Comparison of ENCODE assay signal across 9 cellular contexts in the genomic region with DNA sequence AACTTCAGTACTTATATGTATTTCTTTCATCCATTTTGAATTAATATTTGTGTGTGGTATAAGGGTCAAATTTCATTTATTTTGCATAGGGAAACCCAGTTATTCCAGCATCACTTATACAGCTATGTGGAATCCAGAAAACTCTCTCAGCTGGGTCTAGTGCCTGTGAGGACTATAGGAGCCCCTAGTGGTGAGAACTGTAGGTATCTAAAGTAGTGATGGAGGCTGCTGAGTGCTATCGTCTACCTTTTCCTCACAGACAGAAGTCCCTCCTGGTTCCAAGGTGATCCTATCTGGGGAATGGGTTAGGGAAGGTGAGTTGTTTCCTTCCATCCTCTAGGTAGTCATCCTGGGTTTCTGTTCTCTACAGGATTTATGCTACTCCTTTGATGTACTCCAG.
DNase-seq lines count a peak whose midpoint lies in the region; ATAC-seq, FAIRE-seq and TF ChIP-seq lines count a peak whose summit lies in the region.
"Had no signal": no experiment of that assay in that cellular context is flagged by ENCODE, and none has a peak within 500 bp of the region (broad histone marks: within the 10 kb centered on the region; RNA-seq: fewer than 3 reads in every experiment).

No MANE protein-coding gene starts in this region.

- H3K27me3 ChIP-seq in breast epithelium (no peaks in the 10 kb centered on the region), H1 (replicated peaks in 1 of 4; ENCODE audit: control insufficient read depth in 3 of 4, extremely low read depth in 1 of 4, insufficient read depth in 3 of 4, low read length in 3 of 4) (no peaks in the 10 kb centered on the region), transverse colon (no peaks in the 10 kb centered on the region)

- no peak overlapping the region for H3K4me2 ChIP-seq in H1 (ENCODE audit: insufficient read depth in 1 of 2, low read depth in 2 of 2, low read length in 2 of 2)

- no peak for TF ChIP-seq POLR2A in breast epithelium (IDR thresholded peaks at IDR 0.05)
- no peak for TF ChIP-seq POLR2A in NB4 (IDR thresholded peaks at IDR 0.05; ENCODE audit: extremely low read depth, insufficient read length)
- TF ChIP-seq POLR2A in H1 (IDR thresholded peaks at IDR 0.05; ENCODE audit: control extremely low read depth in 1 of 2, low read depth in 2 of 2, low read length in 2 of 2) = no peak
- no peak for TF ChIP-seq POLR2A in transverse colon (IDR thresholded peaks at IDR 0.05)

- H3K18ac ChIP-seq in H1 (ENCODE audit: extremely low read depth, low read length) = no peak overlapping the region

- no peak overlapping the region for H3K9ac ChIP-seq in H1 (replicated peaks in 1 of 4; ENCODE audit: extremely low read depth in 1 of 4, low read depth in 3 of 4, low read length in 3 of 4)

- H3K4ac ChIP-seq in H1 (replicated peaks; ENCODE audit: insufficient read length, low read depth, low read length) = no peak overlapping the region

- no peaks in the 10 kb centered on the region for H3K79me1 ChIP-seq in H1 (ENCODE audit: low read depth, low read length)

- peaks cover 0 to 7% of the 10 kb centered on the region in 2 donors for H3K9me3 ChIP-seq in breast epithelium
- H3K9me3 ChIP-seq in H1 (ENCODE audit: insufficient read depth in 2 of 2, low read depth in 1 of 2, low read length in 1 of 2) = no peaks in the 10 kb centered on the region; a peak in 1 of 4 replicates
- H3K9me3 ChIP-seq in transverse colon = peaks cover 0 to 7% of the 10 kb centered on the region in 2 donors

- in situ Hi-C loops in transverse colon (cut with MboI; ENCODE audit: low pct_ligation_motif_present in 1 of 4, low pct_unique_long_range_greater_than_20kb in 1 of 4, low sequenced_read_pairs in 3 of 4) = no loop called here

- H3K4me3 ChIP-seq in breast epithelium (no peak overlapping the region), NB4 (ENCODE audit: low read depth, low read length) (no peak overlapping the region), H1 (ENCODE audit: extremely low read depth in 1 of 4, insufficient read depth in 2 of 4, low read depth in 3 of 4, low read length in 4 of 4) (no peak overlapping the region), transverse colon (no peak overlapping the region)

- H4K91ac ChIP-seq in H1 (replicated peaks; ENCODE audit: insufficient read length, low read length) = no peak overlapping the region

- WGBS in H1 (ENCODE audit: extremely low coverage in 1 of 2, insufficient coverage in 1 of 2, insufficient read length in 1 of 2, insufficient replicate concordance in 2 of 2, low coverage in 1 of 2, low lambda C conversion rate in 2 of 2, missing lambda C conversion rate in 1 of 2), 2 experiments = 89% methylated on average over 1 of the region's 1 CpG; no CpG with 5 or more reads in 1 of the 2 experiments
- WGBS in transverse colon (ENCODE audit: low coverage in 1 of 2), 2 donors = 70 to 83% methylated on average over 1 of the region's 1 CpG

- TF ChIP-seq RAD21 in H1 (IDR thresholded peaks at IDR 0.05 in 1 of 2, conservative IDR thresholded peaks at IDR 0.05 in 1 of 2; ENCODE audit: low read depth in 2 of 2, low read length in 2 of 2) = peak; percentile 51 to 62

- no peak overlapping the region for H2AFZ ChIP-seq in H1 (ENCODE audit: low read length)

- CTCF ChIA-PET in MCF 10A (lab: Yijun Ruan, JAX) = interaction anchor here (0.7 to 1.1 kb wide), 6 partner anchors 13 to 601 kb away, joined by 3 to 5 read pairs (median 3); no protein-coding TSS in a partner anchor
- CTCF ChIA-PET in H1 (lab: Charles Lee; ENCODE audit: partially characterized antibody) = interaction anchor here (0.6 to 3.0 kb wide), 27 partner anchors 8 to 1303 kb away, joined by 3 to 15 read pairs (median 4); no protein-coding TSS in a partner anchor

- no peaks in the 10 kb centered on the region for H3K4me1 Mint-ChIP-seq in MCF 10A (ENCODE audit: insufficient read depth, unreplicated experiment)
- H3K4me1 Mint-ChIP-seq in stimulated activated memory B cell treated with anti-CD40 and anti-IgM and Interleukin-4, amounts not matched to agents 10 μg/mL and 1 μg/mL and 100 μg/mL, for 72 hours = no peaks in the 10 kb centered on the region
- H3K4me1 Mint-ChIP-seq in natural killer cell treated with Interleukin-12 subunit alpha and Interleukin-12 subunit beta and Interleukin-15 and Interleukin-18, amount 100 ng/mL, for 72 hours (ENCODE audit: low read depth in 2 of 2) = no peaks in the 10 kb centered on the region
- H3K4me1 Mint-ChIP-seq: brain had no signal

- no peaks in the 10 kb centered on the region for H3K79me2 ChIP-seq in H1 (ENCODE audit: control insufficient read depth in 1 of 2, insufficient read depth in 2 of 2, low read length in 2 of 2)

- H3K4me1 ChIP-seq in breast epithelium = no peaks in the 10 kb centered on the region
- H3K4me1 ChIP-seq in H1 (replicated peaks in 1 of 4; ENCODE audit: control insufficient read depth in 3 of 4, insufficient read depth in 4 of 4, low read length in 3 of 4) = no peaks in the 10 kb centered on the region
- no peaks in the 10 kb centered on the region for H3K4me1 ChIP-seq in transverse colon

- H3K27ac Mint-ChIP-seq in MCF 10A (ENCODE audit: low read depth, unreplicated experiment) = no peak overlapping the region
- no peak overlapping the region for H3K27ac Mint-ChIP-seq in stimulated activated memory B cell treated with anti-CD40 and anti-IgM and Interleukin-4, amounts not matched to agents 10 μg/mL and 1 μg/mL and 100 μg/mL, for 72 hours
- no peak overlapping the region for H3K27ac Mint-ChIP-seq in natural killer cell treated with Interleukin-12 subunit alpha and Interleukin-12 subunit beta and Interleukin-15 and Interleukin-18, amount 100 ng/mL, for 72 hours
- H3K27ac Mint-ChIP-seq: brain had no signal

- H3K23me2 ChIP-seq in H1 (ENCODE audit: low read depth, low read length) = no peaks in the 10 kb centered on the region

- no peak overlapping the region for H3K23ac ChIP-seq in H1 (ENCODE audit: insufficient read length)

- POLR2A ChIA-PET in MCF 10A (lab: Yijun Ruan, JAX) = interaction anchor here (0.7 kb wide), 1 partner anchor 919 kb away, joined by 3 read pairs; no protein-coding TSS in a partner anchor
- POLR2A ChIA-PET in H1 (lab: Charles Lee; ENCODE audit: partially characterized antibody) = no interaction called here

- H3K27me3 Mint-ChIP-seq in MCF 10A (ENCODE audit: insufficient read depth, unreplicated experiment) = no peaks in the 10 kb centered on the region
- no peaks in the 10 kb centered on the region for H3K27me3 Mint-ChIP-seq in stimulated activated memory B cell treated with anti-CD40 and anti-IgM and Interleukin-4, amounts not matched to agents 10 μg/mL and 1 μg/mL and 100 μg/mL, for 72 hours
- H3K27me3 Mint-ChIP-seq in natural killer cell treated with Interleukin-12 subunit alpha and Interleukin-12 subunit beta and Interleukin-15 and Interleukin-18, amount 100 ng/mL, for 72 hours = no peaks in the 10 kb centered on the region

- H3K9me3 Mint-ChIP-seq in MCF 10A (ENCODE audit: unreplicated experiment) = no peaks in the 10 kb centered on the region
- peaks cover 10% of the 10 kb centered on the region for H3K9me3 Mint-ChIP-seq in stimulated activated memory B cell treated with anti-CD40 and anti-IgM and Interleukin-4, amounts not matched to agents 10 μg/mL and 1 μg/mL and 100 μg/mL, for 72 hours
- peaks cover 5% of the 10 kb centered on the region for H3K9me3 Mint-ChIP-seq in natural killer cell treated with Interleukin-12 subunit alpha and Interleukin-12 subunit beta and Interleukin-15 and Interleukin-18, amount 100 ng/mL, for 72 hours

- H3K36me3 ChIP-seq in breast epithelium = no peaks in the 10 kb centered on the region
- no peaks in the 10 kb centered on the region for H3K36me3 ChIP-seq in H1 (ENCODE audit: control insufficient read depth in 2 of 4, insufficient read depth in 4 of 4, low read length in 3 of 4)
- no peaks in the 10 kb centered on the region for H3K36me3 ChIP-seq in transverse colon

- no peak overlapping the region for H2BK20ac ChIP-seq in H1 (ENCODE audit: low read length)

- no peaks in the 10 kb centered on the region for H4K20me1 ChIP-seq in H1 (replicated peaks in 1 of 2; ENCODE audit: control insufficient read depth in 1 of 2, insufficient read depth in 2 of 2, low read length in 2 of 2)

- no peak overlapping the region for H4K5ac ChIP-seq in H1 (ENCODE audit: insufficient read length, low read depth, low read length)

- H2BK5ac ChIP-seq in H1 (ENCODE audit: low read depth, low read length) = no peak overlapping the region

- TF ChIP-seq CTCF in MCF 10A (IDR thresholded peaks at IDR 0.05; ENCODE audit: unreplicated experiment) = peak; percentile 5
- TF ChIP-seq CTCF in breast epithelium (IDR thresholded peaks at IDR 0.05) = peak in 1 of 3 donors; percentile 9
- peak; percentile 50 for TF ChIP-seq CTCF in NB4 (IDR thresholded peaks at IDR 0.05; ENCODE audit: low read depth, low read length)
- peak in 2 of 3 experiments; percentile 44 to 66; a peak in 3 of 4 replicates for TF ChIP-seq CTCF in H1 (IDR thresholded peaks at IDR 0.05; ENCODE audit: control extremely low read depth in 1 of 3, insufficient read depth in 1 of 3, low read depth in 1 of 3, low read length in 3 of 3)
- TF ChIP-seq CTCF in transverse colon (IDR thresholded peaks at IDR 0.05) = peak in 4 of 5 experiments; percentile 15 to 36 (median 24)

- no peak overlapping the region for H3K4me3 Mint-ChIP-seq in MCF 10A (ENCODE audit: unreplicated experiment)
- H3K4me3 Mint-ChIP-seq in stimulated activated memory B cell treated with anti-CD40 and anti-IgM and Interleukin-4, amounts not matched to agents 10 μg/mL and 1 μg/mL and 100 μg/mL, for 72 hours = no peak overlapping the region
- no peak overlapping the region for H3K4me3 Mint-ChIP-seq in natural killer cell treated with Interleukin-12 subunit alpha and Interleukin-12 subunit beta and Interleukin-15 and Interleukin-18, amount 100 ng/mL, for 72 hours
- H3K4me3 Mint-ChIP-seq: brain had no signal

- no peak overlapping the region for H2BK12ac ChIP-seq in H1 (ENCODE audit: low read depth, low read length)

- FAIRE-seq in H1 (lab: Jason Lieb, UNC) = peak; percentile 7

- ATAC-seq in stimulated activated memory B cell treated with anti-CD40 and anti-IgM and Interleukin-4, amounts not matched to agents 10 μg/mL and 1 μg/mL and 100 μg/mL, for 72 hours = no peak
- no peak for ATAC-seq in natural killer cell treated with Interleukin-12 subunit alpha and Interleukin-12 subunit beta and Interleukin-15 and Interleukin-18, amount 100 ng/mL, for 72 hours

- H4K8ac ChIP-seq in H1 (ENCODE audit: extremely low read depth, insufficient read depth, low read length) = no peak overlapping the region

- no peak overlapping the region for H2BK15ac ChIP-seq in H1 (ENCODE audit: low read length)

- no peak overlapping the region for H2BK120ac ChIP-seq in H1 (replicated peaks; ENCODE audit: low read depth, low read length)

- no peak for TF ChIP-seq EP300 in H1 (IDR thresholded peaks at IDR 0.05; ENCODE audit: borderline replicate concordance in 1 of 2, low read depth in 2 of 2, low read length in 2 of 2)
- TF ChIP-seq EP300 in transverse colon (IDR thresholded peaks at IDR 0.05; ENCODE audit: low read depth) = no peak

- no TSS peak for BruUV-seq in MCF 10A (replicated peaks; lab: Mats Ljungman, UMichigan)

- no peak overlapping the region for H3K14ac ChIP-seq in H1 (ENCODE audit: insufficient read length)

- DNase-seq in MCF 10A (ENCODE audit: unreplicated experiment) (peak; percentile 32), breast epithelium (ENCODE audit: low spot score in 2 of 2) (no peak), NB4 (ENCODE audit: low read depth) (peak; percentile 4), H1 (ENCODE audit: low read depth in 1 of 2, low spot score in 2 of 2) (no peak), transverse colon (no peak)
- DNase-seq in activated CD8-positive, alpha-beta memory T cell treated with anti-CD3 and anti-CD28 coated beads, Interleukin-2, amount 50 U/mL, for 4 hours = no peak
- no peak for DNase-seq in natural killer cell treated with Interleukin-12 subunit alpha and Interleukin-12 subunit beta and Interleukin-15 and Interleukin-18, amount 100 ng/mL, for 72 hours (ENCODE audit: low spot score)

- intact Hi-C loops in MCF 10A (cut with micrococcal nuclease) (no loop called here), breast epithelium (cut with DNase I; ENCODE audit: low total_unique reads) (no loop called here), transverse colon (cut with DNase I; ENCODE audit: low total_unique reads) (no loop called here)

- no peaks in the 10 kb centered on the region for H3K36me3 Mint-ChIP-seq in MCF 10A (ENCODE audit: insufficient read depth, unreplicated experiment)
- H3K36me3 Mint-ChIP-seq in stimulated activated memory B cell treated with anti-CD40 and anti-IgM and Interleukin-4, amounts not matched to agents 10 μg/mL and 1 μg/mL and 100 μg/mL, for 72 hours = no peaks in the 10 kb centered on the region
- H3K36me3 Mint-ChIP-seq in natural killer cell treated with Interleukin-12 subunit alpha and Interleukin-12 subunit beta and Interleukin-15 and Interleukin-18, amount 100 ng/mL, for 72 hours = no peaks in the 10 kb centered on the region
- H3K36me3 Mint-ChIP-seq: brain had no signal

- no peak overlapping the region for H3K56ac ChIP-seq in H1 (replicated peaks; ENCODE audit: insufficient read length, low read depth, low read length)

- H3K27ac ChIP-seq in breast epithelium (no peak overlapping the region), H1 (ENCODE audit: low read depth, low read length) (no peak overlapping the region), transverse colon (no peak overlapping the region)

- no peak overlapping the region for H2AK5ac ChIP-seq in H1 (ENCODE audit: low read depth, low read length)

Comparison
In these comparisons a context has a peak if more than half of its experiments do, and no peak if none do; other contexts are left out.
1. DNase-seq: peak in MCF 10A (single experiment) and NB4 (single experiment); none in breast epithelium (0 of 2), H1 (0 of 2), transverse colon (single experiment), activated CD8-positive, alpha-beta memory T cell treated with anti-CD3 and anti-CD28 coated beads, Interleukin-2, amount 50 U/mL, for 4 hours (single experiment) and natural killer cell treated with Interleukin-12 subunit alpha and Interleukin-12 subunit beta and Interleukin-15 and Interleukin-18, amount 100 ng/mL, for 72 hours (single experiment).